ENCODE assay signal across 8 cellular contexts in the genomic region with DNA sequence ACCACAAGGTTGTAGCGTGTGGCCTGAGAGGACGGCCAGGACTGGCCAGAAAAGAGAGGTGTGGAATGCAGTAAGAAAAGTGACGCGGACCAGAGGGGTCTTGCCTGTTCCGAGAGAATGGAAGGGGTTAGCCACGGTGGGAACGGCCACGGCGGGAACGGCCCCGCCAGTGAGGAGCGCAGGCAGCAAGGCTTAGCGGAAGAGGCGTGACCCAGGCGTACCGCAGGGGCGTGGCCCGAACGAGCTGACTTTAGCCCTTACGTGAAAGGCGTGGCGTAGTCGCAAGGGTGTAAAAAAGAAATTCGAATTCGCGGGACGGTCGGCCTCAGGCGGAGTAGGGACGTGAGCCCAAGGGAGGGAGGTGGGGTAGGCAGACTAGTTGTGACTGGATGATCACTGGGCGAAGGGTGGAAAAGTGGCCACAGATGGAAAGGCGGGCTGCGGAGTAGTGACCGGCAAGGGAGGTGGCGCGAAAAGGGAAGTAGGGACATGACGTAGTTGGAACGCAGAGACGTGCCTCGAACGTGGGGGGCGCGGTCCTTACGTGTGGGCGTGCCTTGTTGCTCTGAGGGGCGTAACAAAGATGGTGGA. TPM values are rescaled to one million over a fixed set of nuclear protein-coding genes. Genes with fewer than 3 reads are reported as not detected.
DNase-seq lines count a peak whose midpoint lies in the region; ATAC-seq and TF ChIP-seq lines count a peak whose summit lies in the region.

No MANE protein-coding gene starts in this region.

- H3K27ac ChIP-seq in PC-9 (peak overlapping the region; percentile 95), fibroblast of lung (ENCODE audit: insufficient read depth, low read length) (peak overlapping the region; percentile 99)

- H3K4me3 ChIP-seq in PC-9 (peak overlapping the region; percentile 78), fibroblast of lung (replicated peaks in 1 of 4; ENCODE audit: control extremely low read depth in 1 of 4, insufficient read depth in 1 of 4, low read depth in 3 of 4, low read length in 4 of 4) (peak overlapping the region; percentile 75 to 100 (median 93))

- H3K9me3 ChIP-seq in PC-9 (ENCODE audit: insufficient read depth, low read depth) (no peaks in the 10 kb centered on the region), fibroblast of lung (ENCODE audit: control insufficient read depth, insufficient read depth, low read depth, low read length) (no peaks in the 10 kb centered on the region)

- intact Hi-C loops in PC-9 (cut with micrococcal nuclease; ENCODE audit: unreplicated experiment): loop anchor here (1.0 to 10.0 kb wide), 4 partner anchors 76 to 340 kb away; a partner anchor contains a TSS

- CTCF ChIA-PET in PC-9 (lab: Charles Lee): no interaction called here

- H3K4me3 Mint-ChIP-seq in naive B cell: no peak overlapping the region
- no peak overlapping the region for H3K4me3 Mint-ChIP-seq in stimulated activated effector memory CD8-positive, alpha-beta T cell treated with anti-CD3 and anti-CD28 coated beads, Interleukin-12 subunit alpha, Interleukin-12 subunit beta, amount 100 ng/mL, for 72 hours

- TF ChIP-seq CTCF in PC-9 (conservative IDR thresholded peaks at IDR 0.05) (no peak), fibroblast of lung (conservative IDR thresholded peaks at IDR 0.05 in 1 of 2, IDR thresholded peaks at IDR 0.05 in 1 of 2; ENCODE audit: low read depth in 1 of 2, low read length in 2 of 2) (no peak)

- BruUV-seq in PC-9 (replicated peaks; lab: Mats Ljungman, UMichigan): no TSS peak

- H2AFZ ChIP-seq in PC-9 (peak overlapping the region; percentile 74), fibroblast of lung (ENCODE audit: low read length) (peak overlapping the region; percentile 98)

- POLR2A ChIA-PET in PC-9 (lab: Charles Lee; ENCODE audit: unreplicated experiment): interaction anchor here (0.6 kb wide), 1 partner anchor 20 kb away, joined by 4 read pairs; no protein-coding TSS in a partner anchor

- no peaks in the 10 kb centered on the region for H3K9me3 Mint-ChIP-seq in naive B cell
- H3K9me3 Mint-ChIP-seq in stimulated activated effector memory CD8-positive, alpha-beta T cell treated with anti-CD3 and anti-CD28 coated beads, Interleukin-12 subunit alpha, Interleukin-12 subunit beta, amount 100 ng/mL, for 72 hours: no peaks in the 10 kb centered on the region

- H3K4me1 ChIP-seq in PC-9 (replicated peaks; ENCODE audit: insufficient read depth): peaks cover 21% of the 10 kb centered on the region
- H3K4me1 ChIP-seq in fibroblast of lung (ENCODE audit: control insufficient read depth, extremely low read depth, insufficient read depth, low read length): no peaks in the 10 kb centered on the region

- H4K20me1 ChIP-seq in PC-9 (ENCODE audit: insufficient read depth) (peaks cover 9% of the 10 kb centered on the region; the same call in 1 of the 2 replicates), fibroblast of lung (ENCODE audit: control insufficient read depth, extremely low read depth, insufficient read depth, low read length) (no peaks in the 10 kb centered on the region)

- H3K4me1 Mint-ChIP-seq in naive B cell: peaks cover 0 to 11% (median 3%) of the 10 kb centered on the region in 3 donors
- H3K4me1 Mint-ChIP-seq in stimulated activated effector memory CD8-positive, alpha-beta T cell treated with anti-CD3 and anti-CD28 coated beads, Interleukin-12 subunit alpha, Interleukin-12 subunit beta, amount 100 ng/mL, for 72 hours: no peaks in the 10 kb centered on the region

- H3K27me3 ChIP-seq in PC-9 (ENCODE audit: insufficient read depth, low read depth): no peaks in the 10 kb centered on the region
- H3K27me3 ChIP-seq in fibroblast of lung (ENCODE audit: control insufficient read depth, insufficient read depth, low read length): no peaks in the 10 kb centered on the region

- H3K9me2 ChIP-seq in PC-9 (ENCODE audit: insufficient read depth): no peaks in the 10 kb centered on the region

- H3K27ac Mint-ChIP-seq in naive B cell: no peak overlapping the region
- no peak overlapping the region for H3K27ac Mint-ChIP-seq in stimulated activated effector memory CD8-positive, alpha-beta T cell treated with anti-CD3 and anti-CD28 coated beads, Interleukin-12 subunit alpha, Interleukin-12 subunit beta, amount 100 ng/mL, for 72 hours

- H3K36me3 ChIP-seq in PC-9 (ENCODE audit: low read depth) (peaks cover 5% of the 10 kb centered on the region; the same call in 1 of the 2 replicates), fibroblast of lung (ENCODE audit: control insufficient read depth, insufficient read depth, low read length) (no peaks in the 10 kb centered on the region)

- peaks cover 0 to 14% (median 0%) of the 10 kb centered on the region in 3 donors for H3K27me3 Mint-ChIP-seq in naive B cell

- peaks cover 4 to 5% of the 10 kb centered on the region in 2 donors for H3K36me3 Mint-ChIP-seq in naive B cell
- H3K36me3 Mint-ChIP-seq in stimulated activated effector memory CD8-positive, alpha-beta T cell treated with anti-CD3 and anti-CD28 coated beads, Interleukin-12 subunit alpha, Interleukin-12 subunit beta, amount 100 ng/mL, for 72 hours: no peaks in the 10 kb centered on the region

- peaks cover 6% of the 10 kb centered on the region; the same call in 1 of the 2 replicates for H3F3A ChIP-seq in PC-9 (ENCODE audit: insufficient read depth, low read depth)

- H3K9ac ChIP-seq in fibroblast of lung (ENCODE audit: insufficient read depth, low read length): peak overlapping the region; percentile 99

- H3K79me2 ChIP-seq in PC-9 (ENCODE audit: low read depth) (peaks cover 41% of the 10 kb centered on the region), fibroblast of lung (ENCODE audit: control insufficient read depth, insufficient read depth, low read length) (peaks cover 37% of the 10 kb centered on the region)

- peak overlapping the region; percentile 77 for H3K4me2 ChIP-seq in PC-9
- peak overlapping the region; percentile 70 for H3K4me2 ChIP-seq in fibroblast of lung (ENCODE audit: extremely low read depth, insufficient read depth, low read length)

- DNase-seq in DMS79 treated with DMSO at 0.1 percent for 48 hours (lab: John Stamatoyannopoulos, UW) (peak; percentile 57), KG1 (lab: John Stamatoyannopoulos, UW) (peak; percentile 65), PC-9 (peak; percentile 77 to 87), fibroblast of lung (ENCODE audit: low read depth in 2 of 2) (peak; percentile 91 to 95), naive B cell (peak; percentile 97)
- peak; percentile 95 for DNase-seq in activated T-cell treated with anti-CD3 and anti-CD28 coated beads, Interleukin-2, amount 50 U/mL, for 48 hours
- peak; percentile 67 to 89 for DNase-seq in stimulated activated effector memory CD8-positive, alpha-beta T cell treated with anti-CD3 and anti-CD28 coated beads, Interleukin-12 subunit alpha, Interleukin-12 subunit beta, amount 100 ng/mL, for 72 hours (ENCODE audit: low spot score in 2 of 2)

- ATAC-seq in GM21737 (IDR thresholded peaks at IDR 0.05; ENCODE audit: unreplicated experiment) (peak; percentile 75), naive B cell (ENCODE audit: low read depth in 2 of 2) (peak; percentile 78 to 81)
- peak; percentile 90 for ATAC-seq in stimulated activated effector memory CD8-positive, alpha-beta T cell treated with anti-CD3 and anti-CD28 coated beads, Interleukin-12 subunit alpha, Interleukin-12 subunit beta, amount 100 ng/mL, for 72 hours

RNA-seq across cellular contexts. Expression of a gene that starts 10.4 kb away (rescaled TPM):
- total RNA-seq in PC-9 (2021): 1.1 and 2.7 TPM in 2 replicates
- total RNA-seq in fibroblast of lung: 0.26 and 0.50 TPM in 2 replicates
- 0.23 and 0.51 TPM in 2 replicates for polyA plus RNA-seq in fibroblast of lung
- 0.29 and 0.44 TPM in 2 replicates for polyA plus RNA-seq in fibroblast of lung (2012)
- polyA minus RNA-seq in fibroblast of lung (ENCODE audit: low replicate concordance): not detected in 2 replicates
- polyA plus RNA-seq in naive B cell (ENCODE audit: low read depth in 6 of 6): under 1 TPM in 3 of 6 donors, not detected in 3; 0.28 to 0.44 (median 0.36) TPM

Comparison
In these comparisons a context has a peak if more than half of its experiments do, and no peak if none do; other contexts are left out.
1. Peak in every context shown above with its lines: DNase-seq, ATAC-seq, H3K4me3 ChIP-seq and H3K27ac ChIP-seq.